In the genomic region with DNA sequence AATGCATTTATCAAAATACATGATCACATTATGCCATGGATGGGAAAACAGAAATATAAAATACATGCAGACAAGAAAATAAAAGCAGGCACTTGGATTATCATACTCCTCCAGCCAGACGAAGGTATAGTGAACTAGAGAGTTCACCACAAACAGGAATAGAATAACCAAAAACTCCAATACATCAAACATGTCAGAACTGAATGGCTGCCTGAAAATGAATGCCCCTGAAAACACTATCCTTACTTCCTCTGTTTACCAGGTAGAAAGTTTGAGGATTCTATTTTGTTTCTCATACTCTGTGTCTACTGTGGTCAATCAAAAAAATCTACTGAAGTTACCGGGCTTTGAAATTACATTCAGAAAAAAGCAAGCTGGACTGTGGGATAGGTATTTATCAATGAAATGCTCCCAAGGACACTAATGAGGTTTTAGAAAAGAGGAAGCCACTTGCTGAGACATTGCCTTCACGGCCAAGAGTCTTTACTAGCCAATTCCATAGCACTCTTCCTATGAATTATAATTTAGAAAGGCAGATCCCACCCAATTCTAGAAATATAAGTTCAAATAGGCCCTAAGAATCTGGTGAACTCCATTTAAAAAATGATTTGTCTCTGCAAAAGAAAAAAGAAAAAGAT, we compare ENCODE assay signal across 1 cellular context.
A peak's percentile ranks its signal among the peaks of the same experiment; 100 is the strongest.
TF ChIP-seq lines count a peak whose summit lies in the region.

No MANE protein-coding gene starts in this region.

TF ChIP-seq in K562, 482 proteins besides CTCF, POLR2A, EP300 and RAD21 (continued from another document):
- TF ChIP-seq, protein P1, sequence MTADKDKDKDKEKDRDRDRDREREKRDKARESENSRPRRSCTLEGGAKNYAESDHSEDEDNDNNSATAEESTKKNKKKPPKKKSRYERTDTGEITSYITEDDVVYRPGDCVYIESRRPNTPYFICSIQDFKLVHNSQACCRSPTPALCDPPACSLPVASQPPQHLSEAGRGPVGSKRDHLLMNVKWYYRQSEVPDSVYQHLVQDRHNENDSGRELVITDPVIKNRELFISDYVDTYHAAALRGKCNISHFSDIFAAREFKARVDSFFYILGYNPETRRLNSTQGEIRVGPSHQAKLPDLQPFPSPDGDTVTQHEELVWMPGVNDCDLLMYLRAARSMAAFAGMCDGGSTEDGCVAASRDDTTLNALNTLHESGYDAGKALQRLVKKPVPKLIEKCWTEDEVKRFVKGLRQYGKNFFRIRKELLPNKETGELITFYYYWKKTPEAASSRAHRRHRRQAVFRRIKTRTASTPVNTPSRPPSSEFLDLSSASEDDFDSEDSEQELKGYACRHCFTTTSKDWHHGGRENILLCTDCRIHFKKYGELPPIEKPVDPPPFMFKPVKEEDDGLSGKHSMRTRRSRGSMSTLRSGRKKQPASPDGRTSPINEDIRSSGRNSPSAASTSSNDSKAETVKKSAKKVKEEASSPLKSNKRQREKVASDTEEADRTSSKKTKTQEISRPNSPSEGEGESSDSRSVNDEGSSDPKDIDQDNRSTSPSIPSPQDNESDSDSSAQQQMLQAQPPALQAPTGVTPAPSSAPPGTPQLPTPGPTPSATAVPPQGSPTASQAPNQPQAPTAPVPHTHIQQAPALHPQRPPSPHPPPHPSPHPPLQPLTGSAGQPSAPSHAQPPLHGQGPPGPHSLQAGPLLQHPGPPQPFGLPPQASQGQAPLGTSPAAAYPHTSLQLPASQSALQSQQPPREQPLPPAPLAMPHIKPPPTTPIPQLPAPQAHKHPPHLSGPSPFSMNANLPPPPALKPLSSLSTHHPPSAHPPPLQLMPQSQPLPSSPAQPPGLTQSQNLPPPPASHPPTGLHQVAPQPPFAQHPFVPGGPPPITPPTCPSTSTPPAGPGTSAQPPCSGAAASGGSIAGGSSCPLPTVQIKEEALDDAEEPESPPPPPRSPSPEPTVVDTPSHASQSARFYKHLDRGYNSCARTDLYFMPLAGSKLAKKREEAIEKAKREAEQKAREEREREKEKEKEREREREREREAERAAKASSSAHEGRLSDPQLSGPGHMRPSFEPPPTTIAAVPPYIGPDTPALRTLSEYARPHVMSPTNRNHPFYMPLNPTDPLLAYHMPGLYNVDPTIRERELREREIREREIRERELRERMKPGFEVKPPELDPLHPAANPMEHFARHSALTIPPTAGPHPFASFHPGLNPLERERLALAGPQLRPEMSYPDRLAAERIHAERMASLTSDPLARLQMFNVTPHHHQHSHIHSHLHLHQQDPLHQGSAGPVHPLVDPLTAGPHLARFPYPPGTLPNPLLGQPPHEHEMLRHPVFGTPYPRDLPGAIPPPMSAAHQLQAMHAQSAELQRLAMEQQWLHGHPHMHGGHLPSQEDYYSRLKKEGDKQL (CRISPR knock-in tag; IDR thresholded peaks at IDR 0.05; ENCODE audit: borderline replicate concordance): no peak
- TF ChIP-seq SMAD4 (CRISPR knock-in tag; conservative IDR thresholded peaks at IDR 0.05) (0 out of 2 replicates have a peak, but pooled peaks have one; percentile 24), ZNF583 (CRISPR knock-in tag; IDR thresholded peaks at IDR 0.05) (no peak), FOXJ2 (tag; IDR thresholded peaks at IDR 0.05) (no peak)
- TF ChIP-seq, protein P2, sequence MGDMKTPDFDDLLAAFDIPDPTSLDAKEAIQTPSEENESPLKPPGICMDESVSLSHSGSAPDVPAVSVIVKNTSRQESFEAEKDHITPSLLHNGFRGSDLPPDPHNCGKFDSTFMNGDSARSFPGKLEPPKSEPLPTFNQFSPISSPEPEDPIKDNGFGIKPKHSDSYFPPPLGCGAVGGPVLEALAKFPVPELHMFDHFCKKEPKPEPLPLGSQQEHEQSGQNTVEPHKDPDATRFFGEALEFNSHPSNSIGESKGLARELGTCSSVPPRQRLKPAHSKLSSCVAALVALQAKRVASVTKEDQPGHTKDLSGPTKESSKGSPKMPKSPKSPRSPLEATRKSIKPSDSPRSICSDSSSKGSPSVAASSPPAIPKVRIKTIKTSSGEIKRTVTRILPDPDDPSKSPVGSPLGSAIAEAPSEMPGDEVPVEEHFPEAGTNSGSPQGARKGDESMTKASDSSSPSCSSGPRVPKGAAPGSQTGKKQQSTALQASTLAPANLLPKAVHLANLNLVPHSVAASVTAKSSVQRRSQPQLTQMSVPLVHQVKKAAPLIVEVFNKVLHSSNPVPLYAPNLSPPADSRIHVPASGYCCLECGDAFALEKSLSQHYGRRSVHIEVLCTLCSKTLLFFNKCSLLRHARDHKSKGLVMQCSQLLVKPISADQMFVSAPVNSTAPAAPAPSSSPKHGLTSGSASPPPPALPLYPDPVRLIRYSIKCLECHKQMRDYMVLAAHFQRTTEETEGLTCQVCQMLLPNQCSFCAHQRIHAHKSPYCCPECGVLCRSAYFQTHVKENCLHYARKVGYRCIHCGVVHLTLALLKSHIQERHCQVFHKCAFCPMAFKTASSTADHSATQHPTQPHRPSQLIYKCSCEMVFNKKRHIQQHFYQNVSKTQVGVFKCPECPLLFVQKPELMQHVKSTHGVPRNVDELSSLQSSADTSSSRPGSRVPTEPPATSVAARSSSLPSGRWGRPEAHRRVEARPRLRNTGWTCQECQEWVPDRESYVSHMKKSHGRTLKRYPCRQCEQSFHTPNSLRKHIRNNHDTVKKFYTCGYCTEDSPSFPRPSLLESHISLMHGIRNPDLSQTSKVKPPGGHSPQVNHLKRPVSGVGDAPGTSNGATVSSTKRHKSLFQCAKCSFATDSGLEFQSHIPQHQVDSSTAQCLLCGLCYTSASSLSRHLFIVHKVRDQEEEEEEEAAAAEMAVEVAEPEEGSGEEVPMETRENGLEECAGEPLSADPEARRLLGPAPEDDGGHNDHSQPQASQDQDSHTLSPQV (IDR thresholded peaks at IDR 0.05): 0 out of 2 replicates have a peak, but pooled peaks have one; percentile 22
